1 cellular context compared by ENCODE assay signal in the genomic region with DNA sequence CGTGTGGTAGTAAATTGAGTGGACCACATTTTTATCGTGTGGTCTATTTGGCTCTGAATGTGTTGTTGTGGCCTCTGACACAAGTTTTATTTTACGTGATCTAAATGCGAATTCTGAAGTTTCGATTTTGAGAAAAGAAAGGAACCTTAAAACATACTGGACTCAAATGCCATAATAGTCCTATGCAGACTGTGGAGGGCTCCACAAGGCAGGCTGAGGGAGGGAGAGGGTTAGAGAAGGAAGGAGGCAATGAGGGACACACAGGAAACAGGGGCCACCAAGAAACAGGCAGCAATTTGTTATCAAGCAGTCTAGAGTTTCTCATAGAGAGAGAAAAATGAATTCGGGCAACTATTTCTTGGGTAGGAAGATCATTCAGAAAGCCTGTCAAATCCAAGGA.
TF ChIP-seq lines count a peak whose summit lies in the region.

No MANE protein-coding gene starts in this region.

TF ChIP-seq in H1, 55 proteins besides CTCF, POLR2A, EP300 and RAD21 (continued from another document):
- TF ChIP-seq, protein P1, sequence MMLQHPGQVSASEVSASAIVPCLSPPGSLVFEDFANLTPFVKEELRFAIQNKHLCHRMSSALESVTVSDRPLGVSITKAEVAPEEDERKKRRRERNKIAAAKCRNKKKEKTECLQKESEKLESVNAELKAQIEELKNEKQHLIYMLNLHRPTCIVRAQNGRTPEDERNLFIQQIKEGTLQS (IDR thresholded peaks at IDR 0.05; ENCODE audit: insufficient read depth, low read depth, low read length), result no peak
- no peak for TF ChIP-seq KDM1A (IDR thresholded peaks at IDR 0.05; ENCODE audit: borderline replicate concordance, low read length)
- no peak for TF ChIP-seq TEAD4 (IDR thresholded peaks at IDR 0.05; ENCODE audit: low read depth, low read length)
- TF ChIP-seq ASH2L (IDR thresholded peaks at IDR 0.05; ENCODE audit: low read length), result no peak
